In the genomic region with DNA sequence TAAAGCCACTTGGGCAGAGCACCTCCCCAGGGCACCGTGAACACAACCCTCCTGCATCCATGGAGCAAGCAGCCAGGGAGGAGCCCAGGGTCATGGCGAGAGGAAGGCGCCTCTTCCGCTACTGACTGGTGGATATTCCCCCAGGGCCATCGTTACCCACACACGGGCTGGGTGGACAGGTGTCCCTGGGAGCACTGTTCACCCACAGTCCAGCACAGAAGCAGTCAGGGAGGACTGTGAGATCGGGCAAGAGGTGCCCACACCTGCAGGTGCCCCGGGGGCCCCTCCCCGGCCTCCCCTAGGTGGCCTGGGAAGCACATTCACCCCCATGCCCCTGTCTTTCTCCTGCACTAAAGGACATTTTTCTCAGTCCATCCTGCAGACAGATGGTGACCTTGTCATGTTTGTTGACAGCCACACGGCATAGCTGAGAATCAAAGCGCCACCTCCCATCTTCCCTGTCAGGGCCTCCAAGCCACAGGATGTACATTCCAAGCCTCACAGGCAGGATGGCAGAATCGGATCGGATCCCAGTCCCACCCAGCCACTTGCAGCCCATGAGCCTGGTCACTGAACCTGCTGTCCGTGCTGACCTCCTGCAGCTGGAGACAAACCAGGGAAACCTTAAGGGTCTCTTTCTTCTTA, we compare ENCODE assay signal across 1 cellular context.
TF ChIP-seq lines count a peak whose summit lies in the region.

No MANE protein-coding gene starts in this region.

TF ChIP-seq in WTC11, 78 proteins besides CTCF, POLR2A, EP300 and RAD21:
- TF ChIP-seq, protein P1, sequence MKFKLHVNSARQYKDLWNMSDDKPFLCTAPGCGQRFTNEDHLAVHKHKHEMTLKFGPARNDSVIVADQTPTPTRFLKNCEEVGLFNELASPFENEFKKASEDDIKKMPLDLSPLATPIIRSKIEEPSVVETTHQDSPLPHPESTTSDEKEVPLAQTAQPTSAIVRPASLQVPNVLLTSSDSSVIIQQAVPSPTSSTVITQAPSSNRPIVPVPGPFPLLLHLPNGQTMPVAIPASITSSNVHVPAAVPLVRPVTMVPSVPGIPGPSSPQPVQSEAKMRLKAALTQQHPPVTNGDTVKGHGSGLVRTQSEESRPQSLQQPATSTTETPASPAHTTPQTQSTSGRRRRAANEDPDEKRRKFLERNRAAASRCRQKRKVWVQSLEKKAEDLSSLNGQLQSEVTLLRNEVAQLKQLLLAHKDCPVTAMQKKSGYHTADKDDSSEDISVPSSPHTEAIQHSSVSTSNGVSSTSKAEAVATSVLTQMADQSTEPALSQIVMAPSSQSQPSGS (CRISPR knock-in tag; IDR thresholded peaks at IDR 0.05; ENCODE audit: borderline replicate concordance, low read depth), result no peak
- TF ChIP-seq ZNF263 (CRISPR knock-in tag; IDR thresholded peaks at IDR 0.05; ENCODE audit: low read depth), result no peak
- TF ChIP-seq TEAD1 (CRISPR knock-in tag; IDR thresholded peaks at IDR 0.05), result no peak
- no peak for TF ChIP-seq ZNF671 (CRISPR knock-in tag; IDR thresholded peaks at IDR 0.05)
- no peak for TF ChIP-seq ATF1 (CRISPR knock-in tag; IDR thresholded peaks at IDR 0.05)
- TF ChIP-seq CBFB (CRISPR knock-in tag; IDR thresholded peaks at IDR 0.05; ENCODE audit: low read depth), result no peak
- TF ChIP-seq SMAD4 (CRISPR knock-in tag; IDR thresholded peaks at IDR 0.05), result no peak
TF ChIP-seq in WTC11: peak in this region for 0.
